1 cellular context compared by ENCODE assay signal in genomic region chr7:156892821-156893706, GRCh38.
TF ChIP-seq lines count a peak whose summit lies in the region.

LMBR1 (minus strand) TSS chr7:156893183; CDS start chr7:156892993, 190 bp downstream.

TF ChIP-seq in HepG2, 621 proteins besides CTCF, POLR2A, EP300 and RAD21 (continued from another document and continues in another):
- 0 out of 2 replicates have a peak, but pooled peaks have one; percentile 42 for TF ChIP-seq ZBTB25 (CRISPR knock-in tag; IDR thresholded peaks at IDR 0.05)
- TF ChIP-seq ZNF350 (CRISPR knock-in tag; IDR thresholded peaks at IDR 0.05; ENCODE audit: borderline replicate concordance, low read depth), result peak; percentile 79
- TF ChIP-seq, protein P1, sequence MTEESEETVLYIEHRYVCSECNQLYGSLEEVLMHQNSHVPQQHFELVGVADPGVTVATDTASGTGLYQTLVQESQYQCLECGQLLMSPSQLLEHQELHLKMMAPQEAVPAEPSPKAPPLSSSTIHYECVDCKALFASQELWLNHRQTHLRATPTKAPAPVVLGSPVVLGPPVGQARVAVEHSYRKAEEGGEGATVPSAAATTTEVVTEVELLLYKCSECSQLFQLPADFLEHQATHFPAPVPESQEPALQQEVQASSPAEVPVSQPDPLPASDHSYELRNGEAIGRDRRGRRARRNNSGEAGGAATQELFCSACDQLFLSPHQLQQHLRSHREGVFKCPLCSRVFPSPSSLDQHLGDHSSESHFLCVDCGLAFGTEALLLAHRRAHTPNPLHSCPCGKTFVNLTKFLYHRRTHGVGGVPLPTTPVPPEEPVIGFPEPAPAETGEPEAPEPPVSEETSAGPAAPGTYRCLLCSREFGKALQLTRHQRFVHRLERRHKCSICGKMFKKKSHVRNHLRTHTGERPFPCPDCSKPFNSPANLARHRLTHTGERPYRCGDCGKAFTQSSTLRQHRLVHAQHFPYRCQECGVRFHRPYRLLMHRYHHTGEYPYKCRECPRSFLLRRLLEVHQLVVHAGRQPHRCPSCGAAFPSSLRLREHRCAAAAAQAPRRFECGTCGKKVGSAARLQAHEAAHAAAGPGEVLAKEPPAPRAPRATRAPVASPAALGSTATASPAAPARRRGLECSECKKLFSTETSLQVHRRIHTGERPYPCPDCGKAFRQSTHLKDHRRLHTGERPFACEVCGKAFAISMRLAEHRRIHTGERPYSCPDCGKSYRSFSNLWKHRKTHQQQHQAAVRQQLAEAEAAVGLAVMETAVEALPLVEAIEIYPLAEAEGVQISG (CRISPR knock-in tag; IDR thresholded peaks at IDR 0.05), result no peak; the same call in 1 of the 2 replicates
- 0 out of 2 replicates have a peak, but pooled peaks have one; percentile 31 for TF ChIP-seq FOXP4 (CRISPR knock-in tag; IDR thresholded peaks at IDR 0.05)
- TF ChIP-seq ZNF317 (CRISPR knock-in tag; IDR thresholded peaks at IDR 0.05), result no peak
- TF ChIP-seq, protein P2, sequence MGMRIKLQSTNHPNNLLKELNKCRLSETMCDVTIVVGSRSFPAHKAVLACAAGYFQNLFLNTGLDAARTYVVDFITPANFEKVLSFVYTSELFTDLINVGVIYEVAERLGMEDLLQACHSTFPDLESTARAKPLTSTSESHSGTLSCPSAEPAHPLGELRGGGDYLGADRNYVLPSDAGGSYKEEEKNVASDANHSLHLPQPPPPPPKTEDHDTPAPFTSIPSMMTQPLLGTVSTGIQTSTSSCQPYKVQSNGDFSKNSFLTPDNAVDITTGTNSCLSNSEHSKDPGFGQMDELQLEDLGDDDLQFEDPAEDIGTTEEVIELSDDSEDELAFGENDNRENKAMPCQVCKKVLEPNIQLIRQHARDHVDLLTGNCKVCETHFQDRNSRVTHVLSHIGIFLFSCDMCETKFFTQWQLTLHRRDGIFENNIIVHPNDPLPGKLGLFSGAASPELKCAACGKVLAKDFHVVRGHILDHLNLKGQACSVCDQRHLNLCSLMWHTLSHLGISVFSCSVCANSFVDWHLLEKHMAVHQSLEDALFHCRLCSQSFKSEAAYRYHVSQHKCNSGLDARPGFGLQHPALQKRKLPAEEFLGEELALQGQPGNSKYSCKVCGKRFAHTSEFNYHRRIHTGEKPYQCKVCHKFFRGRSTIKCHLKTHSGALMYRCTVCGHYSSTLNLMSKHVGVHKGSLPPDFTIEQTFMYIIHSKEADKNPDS (CRISPR knock-in tag; IDR thresholded peaks at IDR 0.05), result no peak
- TF ChIP-seq FOXM1 (CRISPR knock-in tag; IDR thresholded peaks at IDR 0.05), result no peak
- no peak for TF ChIP-seq ARNT (IDR thresholded peaks at IDR 0.05)
- TF ChIP-seq KDM3A (CRISPR knock-in tag; IDR thresholded peaks at IDR 0.05; ENCODE audit: low read depth), result no peak
- no peak for TF ChIP-seq ZNF75D (CRISPR knock-in tag; IDR thresholded peaks at IDR 0.05; ENCODE audit: borderline replicate concordance)
- TF ChIP-seq ZNF691 (CRISPR knock-in tag; IDR thresholded peaks at IDR 0.05; ENCODE audit: borderline replicate concordance, low read depth), result no peak
- TF ChIP-seq MXD4 (CRISPR knock-in tag; IDR thresholded peaks at IDR 0.05), result no peak
- TF ChIP-seq GATAD1 (CRISPR knock-in tag; IDR thresholded peaks at IDR 0.05), result peak; percentile 76; the same call in 1 of the 2 replicates
- TF ChIP-seq SAFB2 (CRISPR knock-in tag; IDR thresholded peaks at IDR 0.05; ENCODE audit: borderline replicate concordance, low read depth), result no peak
- no peak for TF ChIP-seq ZBTB1 (CRISPR knock-in tag; IDR thresholded peaks at IDR 0.05; ENCODE audit: borderline replicate concordance)
- TF ChIP-seq, protein P3, sequence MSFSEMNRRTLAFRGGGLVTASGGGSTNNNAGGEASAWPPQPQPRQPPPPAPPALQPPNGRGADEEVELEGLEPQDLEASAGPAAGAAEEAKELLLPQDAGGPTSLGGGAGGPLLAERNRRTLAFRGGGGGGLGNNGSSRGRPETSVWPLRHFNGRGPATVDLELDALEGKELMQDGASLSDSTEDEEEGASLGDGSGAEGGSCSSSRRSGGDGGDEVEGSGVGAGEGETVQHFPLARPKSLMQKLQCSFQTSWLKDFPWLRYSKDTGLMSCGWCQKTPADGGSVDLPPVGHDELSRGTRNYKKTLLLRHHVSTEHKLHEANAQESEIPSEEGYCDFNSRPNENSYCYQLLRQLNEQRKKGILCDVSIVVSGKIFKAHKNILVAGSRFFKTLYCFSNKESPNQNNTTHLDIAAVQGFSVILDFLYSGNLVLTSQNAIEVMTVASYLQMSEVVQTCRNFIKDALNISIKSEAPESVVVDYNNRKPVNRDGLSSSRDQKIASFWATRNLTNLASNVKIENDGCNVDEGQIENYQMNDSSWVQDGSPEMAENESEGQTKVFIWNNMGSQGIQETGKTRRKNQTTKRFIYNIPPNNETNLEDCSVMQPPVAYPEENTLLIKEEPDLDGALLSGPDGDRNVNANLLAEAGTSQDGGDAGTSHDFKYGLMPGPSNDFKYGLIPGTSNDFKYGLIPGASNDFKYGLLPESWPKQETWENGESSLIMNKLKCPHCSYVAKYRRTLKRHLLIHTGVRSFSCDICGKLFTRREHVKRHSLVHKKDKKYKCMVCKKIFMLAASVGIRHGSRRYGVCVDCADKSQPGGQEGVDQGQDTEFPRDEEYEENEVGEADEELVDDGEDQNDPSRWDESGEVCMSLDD (CRISPR knock-in tag; IDR thresholded peaks at IDR 0.05; ENCODE audit: borderline replicate concordance), result peak; percentile 38; the same call in 1 of the 2 replicates
- peak; percentile 83 for TF ChIP-seq ZNF605 (CRISPR knock-in tag; IDR thresholded peaks at IDR 0.05)
- no peak for TF ChIP-seq ZMAT3 (CRISPR knock-in tag; conservative IDR thresholded peaks at IDR 0.05)
- no peak for TF ChIP-seq ZNF280D (CRISPR knock-in tag; IDR thresholded peaks at IDR 0.05)
- no peak for TF ChIP-seq JUN (CRISPR knock-in tag; IDR thresholded peaks at IDR 0.05)
- TF ChIP-seq, protein P4, sequence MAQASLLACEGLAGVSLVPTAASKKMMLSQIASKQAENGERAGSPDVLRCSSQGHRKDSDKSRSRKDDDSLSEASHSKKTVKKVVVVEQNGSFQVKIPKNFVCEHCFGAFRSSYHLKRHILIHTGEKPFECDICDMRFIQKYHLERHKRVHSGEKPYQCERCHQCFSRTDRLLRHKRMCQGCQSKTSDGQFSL (CRISPR knock-in tag; IDR thresholded peaks at IDR 0.05), result no peak; the same call in 1 of the 2 replicates
- peak; percentile 54; the same call in 1 of the 2 replicates for TF ChIP-seq MIXL1 (CRISPR knock-in tag; IDR thresholded peaks at IDR 0.05)
- TF ChIP-seq ZNF530 (CRISPR knock-in tag; IDR thresholded peaks at IDR 0.05; ENCODE audit: low read depth), result no peak
- TF ChIP-seq ZNF598 (CRISPR knock-in tag; IDR thresholded peaks at IDR 0.05; ENCODE audit: borderline replicate concordance), result 0 out of 2 replicates have a peak, but pooled peaks have one; percentile 46
- 0 out of 2 replicates have a peak, but pooled peaks have one; percentile 22 for TF ChIP-seq HNRNPL (IDR thresholded peaks at IDR 0.05; ENCODE audit: low read depth, low read length)
- TF ChIP-seq PHF20 (CRISPR knock-in tag; IDR thresholded peaks at IDR 0.05), result peak; percentile 80
- TF ChIP-seq ZNF737 (CRISPR knock-in tag; IDR thresholded peaks at IDR 0.05; ENCODE audit: borderline replicate concordance), result no peak
- no peak; the same call in 1 of the 2 replicates for TF ChIP-seq CENPT (CRISPR knock-in tag; IDR thresholded peaks at IDR 0.05; ENCODE audit: low read depth)
- TF ChIP-seq ZNF12 (CRISPR knock-in tag; IDR thresholded peaks at IDR 0.05), result no peak
- peak; percentile 60 for TF ChIP-seq HCFC1 (IDR thresholded peaks at IDR 0.05; ENCODE audit: low read depth, low read length)
- no peak for TF ChIP-seq ZNF441 (CRISPR knock-in tag; IDR thresholded peaks at IDR 0.05; ENCODE audit: borderline replicate concordance)
- TF ChIP-seq ZSCAN5A (CRISPR knock-in tag; IDR thresholded peaks at IDR 0.05; ENCODE audit: borderline replicate concordance), result no peak
- 0 out of 2 replicates have a peak, but pooled peaks have one; percentile 24 for TF ChIP-seq ARHGAP35 (CRISPR knock-in tag; IDR thresholded peaks at IDR 0.05; ENCODE audit: borderline replicate concordance)
- peak; percentile 45; the same call in 1 of the 2 replicates for TF ChIP-seq ZBTB38 (CRISPR knock-in tag; IDR thresholded peaks at IDR 0.05)
- TF ChIP-seq BRD4 (CRISPR knock-in tag; IDR thresholded peaks at IDR 0.05), result no peak
- peak; percentile 65; the same call in 1 of the 2 replicates for TF ChIP-seq ZSCAN31 (CRISPR knock-in tag; IDR thresholded peaks at IDR 0.05; ENCODE audit: low read depth)
- no peak for TF ChIP-seq ZBTB20 (CRISPR knock-in tag; IDR thresholded peaks at IDR 0.05; ENCODE audit: borderline replicate concordance, low read depth)
- peak; percentile 40; the same call in 1 of the 2 replicates for TF ChIP-seq ATF7-NPFF (CRISPR knock-in tag; IDR thresholded peaks at IDR 0.05; ENCODE audit: low read depth)
- TF ChIP-seq FOXO1 (CRISPR knock-in tag; IDR thresholded peaks at IDR 0.05), result no peak
- TF ChIP-seq U2AF1 (optimal IDR thresholded peaks at IDR 0.05; ENCODE audit: low read depth, low read length), result no peak
- no peak for TF ChIP-seq ZNF18 (CRISPR knock-in tag; IDR thresholded peaks at IDR 0.05; ENCODE audit: insufficient replicate concordance)
